In genomic region chr1:89525169-89525855, GRCh38 we compare ENCODE assay signal across 1 cellular context.
TF ChIP-seq lines count a peak whose summit lies in the region.

No MANE protein-coding gene starts in this region.

TF ChIP-seq in GM12878, 131 proteins besides CTCF, POLR2A, EP300 and RAD21 (continued from another document and continues in another):
- TF ChIP-seq ZNF592 (IDR thresholded peaks at IDR 0.05) (no peak), TARDBP (IDR thresholded peaks at IDR 0.05; ENCODE audit: borderline replicate concordance) (no peak), ATF2 (IDR thresholded peaks at IDR 0.05; ENCODE audit: low read length) (no peak), NFIC (IDR thresholded peaks at IDR 0.05; ENCODE audit: low read depth, low read length) (no peak), NBN (IDR thresholded peaks at IDR 0.05) (peak; percentile 61; the same call in 1 of the 2 replicates), E2F4 (IDR thresholded peaks at IDR 0.05; ENCODE audit: low read depth, low read length) (no peak), CHD2 (IDR thresholded peaks at IDR 0.05; ENCODE audit: borderline replicate concordance, low read depth, low read length) (0 out of 2 replicates have a peak, but pooled peaks have one; percentile 17), SUPT20H (IDR thresholded peaks at IDR 0.05; ENCODE audit: borderline replicate concordance, control insufficient read depth, low read depth, low read length) (no peak), E4F1 (IDR thresholded peaks at IDR 0.05; ENCODE audit: borderline replicate concordance, partially characterized antibody) (no peak), CHD1 (IDR thresholded peaks at IDR 0.05; ENCODE audit: low read depth, low read length) (no peak), ZSCAN29 (IDR thresholded peaks at IDR 0.05) (no peak), BHLHE40 (IDR thresholded peaks at IDR 0.05; ENCODE audit: borderline replicate concordance in 1 of 2, low read depth in 2 of 2, low read length in 1 of 2) (peak in 1 of 2 experiments; percentile 6; a peak in 2 of 4 replicates), IRF5 (IDR thresholded peaks at IDR 0.05; ENCODE audit: borderline replicate concordance) (no peak), MLLT1 (IDR thresholded peaks at IDR 0.05) (0 out of 2 replicates have a peak, but pooled peaks have one; percentile 70), MXI1 (IDR thresholded peaks at IDR 0.05; ENCODE audit: low read depth, low read length) (peak; percentile 92), MAX (IDR thresholded peaks at IDR 0.05; ENCODE audit: low read depth, low read length) (no peak), ZNF622 (IDR thresholded peaks at IDR 0.05) (no peak), PML (IDR thresholded peaks at IDR 0.05; ENCODE audit: low read length) (no peak), USF2 (IDR thresholded peaks at IDR 0.05; ENCODE audit: borderline replicate concordance, low read depth, low read length) (no peak), RELB (IDR thresholded peaks at IDR 0.05; ENCODE audit: low read depth) (peak; percentile 29; the same call in 1 of the 2 replicates), RFX5 (IDR thresholded peaks at IDR 0.05; ENCODE audit: low read depth, low read length) (no peak), IRF3 (IDR thresholded peaks at IDR 0.05) (no peak), MYB (IDR thresholded peaks at IDR 0.05; ENCODE audit: borderline replicate concordance, low read depth, low read length) (no peak), MTA2 (IDR thresholded peaks at IDR 0.05; ENCODE audit: low read depth) (peak; percentile 60), ZNF687 (IDR thresholded peaks at IDR 0.05) (no peak), TCF3 (IDR thresholded peaks at IDR 0.05; ENCODE audit: borderline replicate concordance, insufficient read depth, low read depth, low read length) (no peak; the same call in 1 of the 2 replicates), NR2C1 (IDR thresholded peaks at IDR 0.05) (no peak), DPF2 (IDR thresholded peaks at IDR 0.05) (peak; percentile 81), SMARCA5 (IDR thresholded peaks at IDR 0.05) (no peak), PAX5 (IDR thresholded peaks at IDR 0.05; ENCODE audit: borderline replicate concordance, low read depth, low read length) (peak; percentile 37; the same call in 1 of the 2 replicates), NR2C2 (IDR thresholded peaks at IDR 0.05; ENCODE audit: borderline replicate concordance, control insufficient read depth, insufficient read length, low read depth) (no peak), RCOR1 (conservative IDR thresholded peaks at IDR 0.05; ENCODE audit: low read depth, low read length) (no peak), SMAD1 (IDR thresholded peaks at IDR 0.05; ENCODE audit: low read depth, partially characterized antibody) (no peak), YY1 (IDR thresholded peaks at IDR 0.05; ENCODE audit: low read depth, low read length) (no peak), POU2F2 (IDR thresholded peaks at IDR 0.05; ENCODE audit: borderline replicate concordance, low read depth, low read length) (peak; percentile 20; the same call in 1 of the 3 replicates), KDM1A (IDR thresholded peaks at IDR 0.05; ENCODE audit: borderline replicate concordance) (no peak), RB1 (IDR thresholded peaks at IDR 0.05; ENCODE audit: borderline replicate concordance) (no peak; the same call in 1 of the 2 replicates)
